ENCODE assay signal across 1 cellular context in genomic region chr2:110229882-110230281, GRCh38. TPM values are rescaled to one million over a fixed set of nuclear protein-coding genes. Genes with fewer than 3 reads are reported as not detected.
"Had no signal": no experiment of that assay in that cellular context is flagged by ENCODE, and none has a peak within 500 bp of the region (broad histone marks: within the 10 kb centered on the region; RNA-seq: fewer than 3 reads in every experiment).

No MANE protein-coding gene starts in this region.

RNA-seq across cellular contexts. Expression of gene NPHP1, which starts 25.1 kb away (rescaled TPM):
- total RNA-seq: T-helper 2 cell treated with Interferon-gamma antibody and Interleukin-4, amounts not matched to agents 100 ng/mL and 5 ng/mL, for 36 hours had no signal
